ENCODE assay signal across 8 cellular contexts in genomic region chr3:4467522-4467867, GRCh38. TPM values are rescaled to one million over a fixed set of nuclear protein-coding genes. Genes with fewer than 3 reads are reported as not detected.
A peak's percentile ranks its signal among the peaks of the same experiment; 100 is the strongest.
DNase-seq lines count a peak whose midpoint lies in the region; ATAC-seq and TF ChIP-seq lines count a peak whose summit lies in the region.

No MANE protein-coding gene starts in this region.

- no peak for ATAC-seq in activated CD8-positive, alpha-beta T cell treated with anti-CD3 and anti-CD28 coated beads, Interleukin-2, amount 10 ng/mL, durations not matched to agents 7 days and 5 days
- no peak for ATAC-seq in stimulated activated memory B cell treated with anti-CD40 and anti-IgM and Interleukin-4, amounts not matched to agents 10 μg/mL and 1 μg/mL and 100 μg/mL, for 72 hours
- ATAC-seq in HG03280 (IDR thresholded peaks at IDR 0.05; ENCODE audit: unreplicated experiment) (no peak), HG03520 (IDR thresholded peaks at IDR 0.05; ENCODE audit: unreplicated experiment) (no peak)

- CTCF ChIA-PET in activated CD8-positive, alpha-beta T cell treated with anti-CD3 and anti-CD28 coated beads, Interleukin-2, amount 10 ng/mL, durations not matched to agents 7 days and 5 days (lab: Charles Lee) = interaction anchor here (1.1 to 2.0 kb wide), 3 partner anchors 51 to 117 kb away, joined by 3 to 13 read pairs (median 3); no protein-coding TSS in a partner anchor

- H3K4me3 ChIP-seq in HFF-Myc (replicated peaks; ENCODE audit: low read depth, low read length) = peak overlapping the region; percentile 74
- H3K4me3 ChIP-seq in iPS-15b (ENCODE audit: low read depth, low read length) = peak overlapping the region; percentile 84

- H3K27ac Mint-ChIP-seq in activated CD8-positive, alpha-beta T cell treated with anti-CD3 and anti-CD28 coated beads, Interleukin-2, amount 10 ng/mL, durations not matched to agents 7 days and 5 days = peak overlapping the region; percentile 92
- H3K27ac Mint-ChIP-seq in stimulated activated memory B cell treated with anti-CD40 and anti-IgM and Interleukin-4, amounts not matched to agents 10 μg/mL and 1 μg/mL and 100 μg/mL, for 72 hours = peak overlapping the region; percentile 99

- no peaks in the 10 kb centered on the region for H3K27me3 ChIP-seq in iPS-15b (ENCODE audit: control insufficient read depth, insufficient read depth, low read length)

- peak overlapping the region; percentile 87 for H3K9ac ChIP-seq in iPS-15b (ENCODE audit: low read depth, low read length)

- no peaks in the 10 kb centered on the region for H3K36me3 Mint-ChIP-seq in activated CD8-positive, alpha-beta T cell treated with anti-CD3 and anti-CD28 coated beads, Interleukin-2, amount 10 ng/mL, durations not matched to agents 7 days and 5 days (ENCODE audit: low read depth)
- H3K36me3 Mint-ChIP-seq in stimulated activated memory B cell treated with anti-CD40 and anti-IgM and Interleukin-4, amounts not matched to agents 10 μg/mL and 1 μg/mL and 100 μg/mL, for 72 hours = peaks cover 5% of the 10 kb centered on the region

- DNase-seq in HFF-Myc (ENCODE audit: extremely low read depth, low read depth) = no peak
- DNase-seq in activated CD8-positive, alpha-beta T cell treated with anti-CD3 and anti-CD28 coated beads, Interleukin-2, amount 10 ng/mL, durations not matched to agents 7 days and 5 days = no peak
- no peak for DNase-seq in T-helper 9 cell
- DNase-seq in activated effector memory CD4-positive, alpha-beta T cell treated with anti-CD3 and anti-CD28 coated beads, Interleukin-2, amount 50 U/mL, for 16 hours = no peak

- peaks cover 2% of the 10 kb centered on the region for H3K4me1 ChIP-seq in iPS-15b (ENCODE audit: control insufficient read depth, insufficient read depth, low read length)

- H3K9me3 ChIP-seq in iPS-15b (ENCODE audit: control insufficient read depth, insufficient read depth, low read length) = no peaks in the 10 kb centered on the region

- no peak for TF ChIP-seq CTCF in HFF-Myc (IDR thresholded peaks at IDR 0.05; ENCODE audit: low read depth, low read length, missing control alignments)

- H3K36me3 ChIP-seq in iPS-15b (ENCODE audit: control insufficient read depth, insufficient read depth, low read length) = no peaks in the 10 kb centered on the region

- H3K4me1 Mint-ChIP-seq in activated CD8-positive, alpha-beta T cell treated with anti-CD3 and anti-CD28 coated beads, Interleukin-2, amount 10 ng/mL, durations not matched to agents 7 days and 5 days (ENCODE audit: low read depth) = peaks cover 16% of the 10 kb centered on the region
- peaks cover 35% of the 10 kb centered on the region for H3K4me1 Mint-ChIP-seq in stimulated activated memory B cell treated with anti-CD40 and anti-IgM and Interleukin-4, amounts not matched to agents 10 μg/mL and 1 μg/mL and 100 μg/mL, for 72 hours

- H3K4me3 Mint-ChIP-seq in activated CD8-positive, alpha-beta T cell treated with anti-CD3 and anti-CD28 coated beads, Interleukin-2, amount 10 ng/mL, durations not matched to agents 7 days and 5 days = peak overlapping the region; percentile 87
- peak overlapping the region; percentile 97 for H3K4me3 Mint-ChIP-seq in stimulated activated memory B cell treated with anti-CD40 and anti-IgM and Interleukin-4, amounts not matched to agents 10 μg/mL and 1 μg/mL and 100 μg/mL, for 72 hours

- no peaks in the 10 kb centered on the region for H3K27me3 Mint-ChIP-seq in activated CD8-positive, alpha-beta T cell treated with anti-CD3 and anti-CD28 coated beads, Interleukin-2, amount 10 ng/mL, durations not matched to agents 7 days and 5 days (ENCODE audit: low read depth)
- H3K27me3 Mint-ChIP-seq in stimulated activated memory B cell treated with anti-CD40 and anti-IgM and Interleukin-4, amounts not matched to agents 10 μg/mL and 1 μg/mL and 100 μg/mL, for 72 hours = no peaks in the 10 kb centered on the region

- no peaks in the 10 kb centered on the region for H3K9me3 Mint-ChIP-seq in activated CD8-positive, alpha-beta T cell treated with anti-CD3 and anti-CD28 coated beads, Interleukin-2, amount 10 ng/mL, durations not matched to agents 7 days and 5 days (ENCODE audit: insufficient read depth)
- no peaks in the 10 kb centered on the region for H3K9me3 Mint-ChIP-seq in stimulated activated memory B cell treated with anti-CD40 and anti-IgM and Interleukin-4, amounts not matched to agents 10 μg/mL and 1 μg/mL and 100 μg/mL, for 72 hours

- POLR2A ChIA-PET in activated CD8-positive, alpha-beta T cell treated with anti-CD3 and anti-CD28 coated beads, Interleukin-2, amount 10 ng/mL, durations not matched to agents 7 days and 5 days (lab: Charles Lee) = interaction anchor here (0.7 to 1.4 kb wide), 12 partner anchors 19 to 354 kb away, joined by 3 to 28 read pairs (median 4); partner anchors contain the start of genes ITPR1 and SETMAR

RNA-seq across cellular contexts. Expression of gene SUMF1, which starts 0.4 kb away (rescaled TPM):
- total RNA-seq in activated CD8-positive, alpha-beta T cell treated with anti-CD3 and anti-CD28 coated beads, Interleukin-2, amount 10 ng/mL, durations not matched to agents 7 days and 5 days = 1 to 10 TPM; 7.4 to 8.7 TPM

RNA-seq across cellular contexts. Expression of gene ITPR1, which starts 25.7 kb away (rescaled TPM):
- total RNA-seq in activated CD8-positive, alpha-beta T cell treated with anti-CD3 and anti-CD28 coated beads, Interleukin-2, amount 10 ng/mL, durations not matched to agents 7 days and 5 days = 10 to 100 TPM; 53.8 to 57.3 TPM
